Comparison of ENCODE assay signal across 24 cellular contexts in the genomic region with DNA sequence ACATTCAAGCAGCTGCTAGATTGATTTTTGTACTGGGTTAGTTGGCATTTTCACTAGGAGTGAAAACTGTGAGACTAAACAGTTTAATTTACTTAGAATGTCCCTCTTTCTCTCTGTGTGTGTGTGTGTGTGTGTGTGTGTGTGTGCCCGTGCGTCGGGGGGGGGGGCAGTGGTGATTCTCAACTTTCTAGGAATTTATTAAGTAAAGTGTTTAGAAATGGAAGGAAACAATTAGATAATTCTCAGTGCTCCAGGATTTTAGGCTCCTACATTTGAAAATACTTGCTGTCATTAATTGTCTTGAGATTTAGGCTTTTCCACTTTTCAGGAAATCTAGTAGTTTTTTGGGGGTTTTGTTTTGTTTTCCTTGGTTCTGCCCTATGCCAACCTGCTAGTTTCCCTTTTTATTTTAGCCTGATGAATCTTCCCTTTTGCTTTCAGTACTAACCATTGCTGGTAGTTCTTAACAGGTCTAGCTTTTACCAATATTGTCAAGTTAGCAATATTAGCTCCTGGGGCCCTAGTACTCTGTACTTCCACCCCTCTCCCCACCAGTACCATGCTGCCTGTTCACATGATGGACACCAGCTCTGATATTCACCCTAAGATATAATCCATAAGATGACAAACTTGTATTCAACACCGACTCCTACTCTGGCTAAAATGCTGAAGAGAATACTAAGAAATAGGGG. TPM values are rescaled to one million over a fixed set of nuclear protein-coding genes. Genes with fewer than 3 reads are reported as not detected.
DNase-seq lines count a peak whose midpoint lies in the region; ATAC-seq and TF ChIP-seq lines count a peak whose summit lies in the region.
"Had no signal": no experiment of that assay in that cellular context is flagged by ENCODE, and none has a peak within 500 bp of the region (broad histone marks: within the 10 kb centered on the region; RNA-seq: fewer than 3 reads in every experiment).

No MANE protein-coding gene starts in this region.

- peaks cover 54% of the 10 kb centered on the region for H3K4me1 Mint-ChIP-seq in Caco-2 (ENCODE audit: low read depth, unreplicated experiment)

- H3K9me3 ChIP-seq in Caco-2 (no peaks in the 10 kb centered on the region), Panc1 (ENCODE audit: control insufficient read depth, insufficient read depth, low read depth, low read length) (no peaks in the 10 kb centered on the region), hepatocyte (ENCODE audit: low read depth) (no peaks in the 10 kb centered on the region), gastrocnemius medialis (no peaks in the 10 kb centered on the region), SK-N-SH (no peaks in the 10 kb centered on the region)
- H3K9me3 ChIP-seq: uterus had no signal

- H3K4me1 ChIP-seq in Caco-2 (peaks cover 47% of the 10 kb centered on the region), Panc1 (ENCODE audit: control insufficient read depth, insufficient read depth, low read length) (peaks cover 68% of the 10 kb centered on the region), hepatocyte (ENCODE audit: insufficient read depth) (peaks cover 43% of the 10 kb centered on the region), gastrocnemius medialis (peaks cover 28 to 44% of the 10 kb centered on the region in 2 donors), SK-N-SH (ENCODE audit: control insufficient read depth in 1 of 2, insufficient read depth in 2 of 2, low read depth in 1 of 2, low read length in 1 of 2) (peaks cover 18 to 56% of the 10 kb centered on the region in 2 experiments; a peak in 3 of 4 replicates)
- H3K4me1 ChIP-seq: neural progenitor cell, uterus had no signal

- 72% methylated on average over 4 of the region's 4 CpGs for WGBS in hepatocyte (ENCODE audit: low lambda C conversion rate, missing lambda C conversion rate)
- 82% methylated on average over 4 of the region's 4 CpGs for WGBS in SK-N-SH (ENCODE audit: low lambda C conversion rate)

- H3K27me3 ChIP-seq in Caco-2 (replicated peaks; ENCODE audit: control insufficient read depth, insufficient read depth, low read length) (no peaks in the 10 kb centered on the region), Panc1 (ENCODE audit: control insufficient read depth, insufficient read depth, low read length) (no peaks in the 10 kb centered on the region), hepatocyte (no peaks in the 10 kb centered on the region), gastrocnemius medialis (no peaks in the 10 kb centered on the region), SK-N-SH (ENCODE audit: insufficient read depth) (no peaks in the 10 kb centered on the region)
- H3K27me3 ChIP-seq: uterus had no signal

- H3K36me3 ChIP-seq in Caco-2 (ENCODE audit: control insufficient read depth, insufficient read depth, low read length) (0 out of 2 replicates have a peak, but pooled peaks cover 2% of the 10 kb centered on the region), Panc1 (ENCODE audit: control insufficient read depth, insufficient read depth, low read length) (no peaks in the 10 kb centered on the region), hepatocyte (replicated peaks; ENCODE audit: insufficient read depth, low read depth) (no peaks in the 10 kb centered on the region), gastrocnemius medialis (no peaks in the 10 kb centered on the region), SK-N-SH (replicated peaks in 1 of 2; ENCODE audit: control insufficient read depth in 1 of 2, insufficient read depth in 2 of 2, low read length in 1 of 2) (peaks cover 0 to 11% of the 10 kb centered on the region in 2 experiments)
- H3K36me3 ChIP-seq: neural progenitor cell, uterus had no signal

- peak overlapping the region; percentile 21 for H3K27ac Mint-ChIP-seq in Caco-2 (ENCODE audit: unreplicated experiment)
- H3K27ac Mint-ChIP-seq: activated CD4-positive, alpha-beta T cell treated with anti-CD3 and anti-CD28 coated beads, Interleukin-2, amount 10 ng/mL, durations not matched to agents 24 days and 14 days; activated naive CD4-positive, alpha-beta T cell treated with anti-CD3 and anti-CD28 coated beads, Interleukin-2, amount 50 U/mL, for 24 hours; activated T-helper 1 cell treated with anti-CD3 and anti-CD28 coated beads, Interleukin-12 subunit alpha, Interleukin-12 subunit beta, Interleukin-2, Interleukin-4 antibody, amounts not matched to agents 30 ng/mL and 10 ng/mL and 1 ng/mL, durations not matched to agents 14 hours and 24 hours and 36 hours; neural progenitor cell; progenitor cell of endocrine pancreas had no signal

- BruUV-seq in Caco-2 (replicated peaks; lab: Mats Ljungman, UMichigan) (no TSS peak), Panc1 (replicated peaks; lab: Mats Ljungman, UMichigan) (no TSS peak)

- no peak for DNase-seq in Caco-2
- no peak for DNase-seq in Panc1 (ENCODE audit: low read depth, low spot score)
- DNase-seq in hepatocyte (ENCODE audit: low spot score): no peak
- DNase-seq in gastrocnemius medialis: no peak
- DNase-seq in SK-N-SH: no peak
- DNase-seq in NCI-H2107 treated with DMSO at 0.1 percent for 48 hours (lab: John Stamatoyannopoulos, UW; ENCODE audit: unreplicated experiment): no peak
- DNase-seq: activated CD4-positive, alpha-beta T cell treated with anti-CD3 and anti-CD28 coated beads, Interleukin-2, amount 10 ng/mL, durations not matched to agents 24 days and 14 days; aorta; DMS 273 treated with DMSO at 0.1 percent for 48 hours; H7; mammary epithelial cell; NCI-H1048; NCI-H2029; NCI-H345; NCI-H748 treated with DMSO at 0.1 percent for 48 hours; substantia nigra; uterus had no signal

- H3K27me3 Mint-ChIP-seq in Caco-2 (ENCODE audit: insufficient read depth, unreplicated experiment): no peaks in the 10 kb centered on the region

- TF ChIP-seq CTCF in Caco-2 (IDR thresholded peaks at IDR 0.05; ENCODE audit: insufficient read depth in 1 of 2, low read depth in 1 of 2, low read length in 1 of 2, severe bottlenecking in 1 of 2, unreplicated experiment in 1 of 2): no peak
- TF ChIP-seq CTCF in Panc1 (IDR thresholded peaks at IDR 0.05): no peak
- TF ChIP-seq CTCF in hepatocyte (IDR thresholded peaks at IDR 0.05; ENCODE audit: poor library complexity): no peak
- no peak for TF ChIP-seq CTCF in gastrocnemius medialis (IDR thresholded peaks at IDR 0.05 in 4 of 5, conservative IDR thresholded peaks at IDR 0.05 in 1 of 5)
- TF ChIP-seq CTCF in SK-N-SH (IDR thresholded peaks at IDR 0.05): no peak

- peak overlapping the region; percentile 89 for H3K27ac ChIP-seq in Panc1 (ENCODE audit: low read length)
- no peak overlapping the region for H3K27ac ChIP-seq in hepatocyte
- H3K27ac ChIP-seq in gastrocnemius medialis: peak overlapping the region; percentile 91 to 98 (median 97)
- peak overlapping the region in 1 of 2 experiments; percentile 3; a peak in 1 of 4 replicates for H3K27ac ChIP-seq in SK-N-SH (ENCODE audit: low read depth in 2 of 2, low read length in 1 of 2)
- H3K27ac ChIP-seq: C4-2B, neural progenitor cell, VCaP had no signal

- H3K4me3 ChIP-seq in Caco-2 (ENCODE audit: low read depth, low read length): no peak overlapping the region
- peak overlapping the region in 1 of 2 experiments; percentile 28; a peak in 1 of 4 replicates for H3K4me3 ChIP-seq in Panc1 (ENCODE audit: low read depth in 2 of 2, low read length in 2 of 2)
- no peak overlapping the region for H3K4me3 ChIP-seq in hepatocyte
- peak overlapping the region in 3 of 4 donors; percentile 81 to 96 (median 91) for H3K4me3 ChIP-seq in gastrocnemius medialis
- H3K4me3 ChIP-seq in SK-N-SH (ENCODE audit: low read depth in 2 of 2, low read length in 1 of 2): no peak overlapping the region
- H3K4me3 ChIP-seq: neural progenitor cell, uterus had no signal

- peak overlapping the region; percentile 93 for H3K4me2 ChIP-seq in hepatocyte
- H3K4me2 ChIP-seq in SK-N-SH: no peak overlapping the region; the same call in 1 of the 2 replicates
- H3K4me2 ChIP-seq: neural progenitor cell had no signal

- no peak for ATAC-seq in Panc1
- ATAC-seq in gastrocnemius medialis: no peak
- no peak for ATAC-seq in HG03280 (IDR thresholded peaks at IDR 0.05; ENCODE audit: unreplicated experiment)

- TF ChIP-seq RAD21 in SK-N-SH (IDR thresholded peaks at IDR 0.05; ENCODE audit: low read length): no peak

- H3K9ac ChIP-seq in SK-N-SH: no peak overlapping the region; the same call in 1 of the 2 replicates
- H3K9ac ChIP-seq: neural progenitor cell had no signal

- TF ChIP-seq POLR2A in gastrocnemius medialis (IDR thresholded peaks at IDR 0.05): no peak

- TF ChIP-seq EP300 in SK-N-SH (IDR thresholded peaks at IDR 0.05; ENCODE audit: borderline replicate concordance in 1 of 2, low read depth in 1 of 2, low read length in 1 of 2): no peak

- peaks cover 34% of the 10 kb centered on the region for H3K36me3 Mint-ChIP-seq in Caco-2 (ENCODE audit: insufficient read depth, unreplicated experiment)
- H3K36me3 Mint-ChIP-seq: activated naive CD4-positive, alpha-beta T cell treated with anti-CD3 and anti-CD28 coated beads, Interleukin-2, amount 50 U/mL, for 24 hours; neural progenitor cell had no signal

- peaks cover 38% of the 10 kb centered on the region for H4K20me1 ChIP-seq in hepatocyte (ENCODE audit: insufficient read depth, poor library complexity, severe bottlenecking)
- peaks cover 70% of the 10 kb centered on the region for H4K20me1 ChIP-seq in SK-N-SH (ENCODE audit: insufficient read depth)

- H3K79me2 ChIP-seq in hepatocyte (peaks cover 87% of the 10 kb centered on the region), SK-N-SH (ENCODE audit: insufficient read depth) (peaks cover 98% of the 10 kb centered on the region)

- CTCF ChIA-PET in Caco-2 (lab: Charles Lee) (no interaction called here), Panc1 (lab: Charles Lee) (interaction anchor here (0.7 kb wide), 1 partner anchor 157 kb away, joined by 6 read pairs; no protein-coding TSS in a partner anchor), SK-N-SH (lab: Yijun Ruan, JAX) (interaction anchor here (0.6 to 8.7 kb wide), 11 partner anchors 12 to 1659 kb away, joined by 3 to 57 read pairs (median 4); no protein-coding TSS in a partner anchor)

- H3K4me3 Mint-ChIP-seq in Caco-2 (ENCODE audit: unreplicated experiment): no peak overlapping the region
- H3K4me3 Mint-ChIP-seq: activated CD4-positive, alpha-beta T cell treated with anti-CD3 and anti-CD28 coated beads, Interleukin-2, amount 10 ng/mL, durations not matched to agents 24 days and 14 days; activated naive CD4-positive, alpha-beta T cell treated with anti-CD3 and anti-CD28 coated beads, Interleukin-2, amount 50 U/mL, for 24 hours; activated T-helper 1 cell treated with anti-CD3 and anti-CD28 coated beads, Interleukin-12 subunit alpha, Interleukin-12 subunit beta, Interleukin-2, Interleukin-4 antibody, amounts not matched to agents 30 ng/mL and 10 ng/mL and 1 ng/mL, durations not matched to agents 14 hours and 24 hours and 36 hours; neural progenitor cell had no signal

- POLR2A ChIA-PET in Caco-2 (lab: Charles Lee) (no interaction called here), Panc1 (lab: Charles Lee) (interaction anchor here (0.6 kb wide), 1 partner anchor 35 kb away, joined by 4 read pairs; no protein-coding TSS in a partner anchor), SK-N-SH (lab: Yijun Ruan, JAX) (interaction anchor here (2.1 kb wide), 1 partner anchor 37 kb away, joined by 11 read pairs; no protein-coding TSS in a partner anchor)

- peaks cover 4% of the 10 kb centered on the region for H3F3A ChIP-seq in SK-N-SH (replicated peaks; ENCODE audit: insufficient read depth)

- in situ Hi-C loops in Panc1 (cut with HindIII; ENCODE audit: low pct_unique_long_range_greater_than_20kb, low sequenced_read_pairs): no loop called here
- in situ Hi-C loops in gastrocnemius medialis (cut with MboI; ENCODE audit: low sequenced_read_pairs in 4 of 4): no loop called here

- H3K9me3 Mint-ChIP-seq in Caco-2 (ENCODE audit: unreplicated experiment): peaks cover 9% of the 10 kb centered on the region
- H3K9me3 Mint-ChIP-seq: activated naive CD4-positive, alpha-beta T cell treated with anti-CD3 and anti-CD28 coated beads, Interleukin-2, amount 50 U/mL, for 24 hours had no signal

- no peak overlapping the region for H2AFZ ChIP-seq in hepatocyte
- H2AFZ ChIP-seq in SK-N-SH (ENCODE audit: low read depth): no peak overlapping the region
- H2AFZ ChIP-seq: neural progenitor cell had no signal

- H3K9me2 ChIP-seq in hepatocyte (replicated peaks; ENCODE audit: insufficient read depth): no peaks in the 10 kb centered on the region
- no peaks in the 10 kb centered on the region for H3K9me2 ChIP-seq in SK-N-SH

- intact Hi-C loops in Caco-2 (cut with micrococcal nuclease; ENCODE audit: unreplicated experiment): no loop called here
- intact Hi-C loops in Panc1 (cut with micrococcal nuclease; ENCODE audit: unreplicated experiment): loop anchor here (5.0 kb wide), 1 partner anchor 240 kb away; no protein-coding TSS in a partner anchor
- intact Hi-C loops in gastrocnemius medialis (cut with DNase I; ENCODE audit: low total_unique reads): no loop called here

RNA-seq across cellular contexts. Expression of a gene that starts 4.9 kb away (rescaled TPM):
- total RNA-seq in Caco-2 (2022) (68.1 and 77.3 TPM in 2 replicates), Panc1 (2021; ENCODE audit: unreplicated experiment) (106 TPM), hepatocyte (98.3 and 112 TPM in 2 replicates), gastrocnemius medialis (10 to 100 TPM; 61.5 to 95.1 (median 90.0) TPM)
- 65.8 TPM for polyA plus RNA-seq in Panc1 (2012; ENCODE audit: insufficient read length)
- polyA plus RNA-seq in hepatocyte (111 and 115 TPM in 2 replicates), SK-N-SH (2012; rRNA removed) (69.2 and 92.2 TPM in 2 replicates)
- 66.4 and 74.6 TPM in 2 replicates for polyA plus RNA-seq in SK-N-SH (2012; cell fraction: cytosol; rRNA removed)
- 83.4 and 100 TPM in 2 replicates for polyA plus RNA-seq in SK-N-SH (2012; cell fraction: nucleus; rRNA removed)

Comparison
In these comparisons a context has a peak if more than half of its experiments do, and no peak if none do; other contexts are left out.
1. H3K4me3 ChIP-seq: peak in gastrocnemius medialis (3 of 4); none in Caco-2 (single experiment), hepatocyte (single experiment) and SK-N-SH (0 of 2).